Comparison of ENCODE assay signal across 33 cellular contexts in the genomic region with DNA sequence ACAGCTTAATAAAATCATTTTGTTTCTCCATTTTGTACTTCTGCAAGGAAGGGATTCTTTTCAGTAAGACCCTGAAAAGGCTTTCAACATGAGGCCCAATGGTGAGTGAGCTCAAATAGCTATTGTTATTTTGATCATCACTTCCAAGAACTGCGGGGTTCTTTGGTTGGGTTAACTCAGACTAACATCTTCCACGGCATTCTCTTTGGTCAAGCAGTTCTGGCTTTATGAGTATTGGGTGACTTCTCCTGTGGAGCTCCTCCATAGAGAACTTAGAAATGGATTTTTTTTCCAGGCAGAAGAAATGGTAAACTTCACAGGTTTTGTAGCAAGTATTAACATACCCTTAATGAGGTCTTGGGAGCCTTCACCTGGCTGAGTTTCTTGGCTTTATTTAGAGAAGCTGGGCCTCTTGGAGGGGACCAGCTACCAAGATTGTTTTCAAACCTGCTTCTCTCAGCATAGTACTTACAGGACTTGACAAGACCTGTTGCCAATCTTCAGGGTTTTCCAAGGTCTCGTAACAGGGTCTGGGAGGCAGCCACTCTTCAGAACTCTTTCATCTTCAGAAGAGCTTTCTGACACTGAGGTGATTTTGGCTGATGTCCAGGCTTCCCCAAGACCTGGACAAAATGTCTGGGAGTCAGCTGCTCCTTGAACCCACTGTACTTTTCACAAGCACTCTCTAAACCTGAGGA.
"Had no signal": no experiment of that assay in that cellular context is flagged by ENCODE, and none has a peak within 500 bp of the region (broad histone marks: within the 10 kb centered on the region; RNA-seq: fewer than 3 reads in every experiment).

No MANE protein-coding gene starts in this region.

- H3K4me3 Mint-ChIP-seq: activated CD4-positive, alpha-beta memory T cell treated with anti-CD3 and anti-CD28 coated beads, Interleukin-2, amount 10 ng/mL, durations not matched to agents 7 days and 5 days; activated CD8-positive, alpha-beta memory T cell treated with anti-CD3 and anti-CD28 coated beads, Interleukin-2, amount 10 ng/mL, durations not matched to agents 7 days and 5 days; activated naive CD4-positive, alpha-beta T cell treated with anti-CD3 and anti-CD28 coated beads, Interleukin-2, amount 10 ng/mL, durations not matched to agents 7 days and 5 days; activated naive CD8-positive, alpha-beta T cell; activated naive CD8-positive, alpha-beta T cell treated with anti-CD3 and anti-CD28 coated beads, Interleukin-2, amount 50 U/mL, for 24 hours; central memory CD8-positive, alpha-beta T cell had no signal

- H3K27ac ChIP-seq: brain microvascular endothelial cell, cardiac muscle cell, VCaP had no signal

- H3K36me3 Mint-ChIP-seq: activated CD8-positive, alpha-beta memory T cell treated with anti-CD3 and anti-CD28 coated beads, Interleukin-2, amount 10 ng/mL, durations not matched to agents 7 days and 5 days; activated naive CD4-positive, alpha-beta T cell treated with anti-CD3 and anti-CD28 coated beads, Interleukin-2, amount 10 ng/mL, durations not matched to agents 7 days and 5 days; activated naive CD8-positive, alpha-beta T cell had no signal

- H3K9me3 Mint-ChIP-seq: activated CD4-positive, alpha-beta memory T cell treated with anti-CD3 and anti-CD28 coated beads, Interleukin-2, amount 10 ng/mL, durations not matched to agents 7 days and 5 days; activated naive CD8-positive, alpha-beta T cell treated with anti-CD3 and anti-CD28 coated beads, Interleukin-2, amount 50 U/mL, for 24 hours had no signal

- DNase-seq: activated CD4-positive, alpha-beta memory T cell treated with anti-CD3 and anti-CD28 coated beads, Interleukin-2, amount 10 ng/mL, durations not matched to agents 7 days and 5 days; activated CD4-positive, alpha-beta T cell treated with anti-CD3 and anti-CD28 coated beads for 1 hour; activated CD4-positive, alpha-beta T cell treated with anti-CD3 and anti-CD28 coated beads for 48 hours; activated CD4-positive, CD25-positive, alpha-beta regulatory T cell; activated CD8-positive, alpha-beta memory T cell treated with anti-CD3 and anti-CD28 coated beads for 24 hours; activated CD8-positive, alpha-beta memory T cell treated with anti-CD3 and anti-CD28 coated beads, Interleukin-2, amount 10 ng/mL, durations not matched to agents 7 days and 5 days; activated CD8-positive, alpha-beta memory T cell treated with anti-CD3 and anti-CD28 coated beads, Interleukin-2, amount 50 U/mL, for 48 hours; activated effector memory CD4-positive, alpha-beta T cell treated with Interleukin-2 at 50 U/mL for 16 hours; activated naive CD4-positive, alpha-beta T cell treated with anti-CD3 and anti-CD28 coated beads, Interleukin-2, amount 10 ng/mL, durations not matched to agents 7 days and 5 days; activated naive CD8-positive, alpha-beta T cell treated with anti-CD3 and anti-CD28 coated beads, Interleukin-2, amount 50 U/mL, for 24 hours; activated T-cell treated with anti-CD3 and anti-CD28 coated beads, Interleukin-2, amount 50 U/mL, for 48 hours; anterior cingulate cortex; brain microvascular endothelial cell; Kasumi-1; KG1; MG63; NCI-H1048; NCI-H1105 treated with DMSO at 0.1 percent for 48 hours; NCI-H1436; NCI-H1694; NCI-H1930; NCI-H226; NCI-H524 treated with DMSO at 0.1 percent for 48 hours; OCI-M1; Right ventricle myocardium superior; SW 1271; T-helper 1 cell; T-helper 2 cell; T-helper 9 cell had no signal

- H3K27ac Mint-ChIP-seq: activated CD4-positive, alpha-beta memory T cell treated with anti-CD3 and anti-CD28 coated beads, Interleukin-2, amount 10 ng/mL, durations not matched to agents 7 days and 5 days; activated CD8-positive, alpha-beta memory T cell treated with anti-CD3 and anti-CD28 coated beads, Interleukin-2, amount 10 ng/mL, durations not matched to agents 7 days and 5 days; activated naive CD4-positive, alpha-beta T cell treated with anti-CD3 and anti-CD28 coated beads, Interleukin-2, amount 10 ng/mL, durations not matched to agents 7 days and 5 days; activated naive CD8-positive, alpha-beta T cell; activated naive CD8-positive, alpha-beta T cell treated with anti-CD3 and anti-CD28 coated beads, Interleukin-2, amount 50 U/mL, for 24 hours had no signal

- H3K27me3 ChIP-seq: brain microvascular endothelial cell, cardiac muscle cell, MG63 had no signal

- H3K27me3 Mint-ChIP-seq: activated CD4-positive, alpha-beta memory T cell treated with anti-CD3 and anti-CD28 coated beads, Interleukin-2, amount 10 ng/mL, durations not matched to agents 7 days and 5 days; activated CD8-positive, alpha-beta memory T cell treated with anti-CD3 and anti-CD28 coated beads, Interleukin-2, amount 10 ng/mL, durations not matched to agents 7 days and 5 days; activated naive CD4-positive, alpha-beta T cell treated with anti-CD3 and anti-CD28 coated beads, Interleukin-2, amount 10 ng/mL, durations not matched to agents 7 days and 5 days; activated naive CD8-positive, alpha-beta T cell; activated naive CD8-positive, alpha-beta T cell treated with anti-CD3 and anti-CD28 coated beads, Interleukin-2, amount 50 U/mL, for 24 hours; central memory CD8-positive, alpha-beta T cell had no signal

- H3K9me3 ChIP-seq: MG63 had no signal

- H3K4me1 Mint-ChIP-seq: activated CD4-positive, alpha-beta memory T cell treated with anti-CD3 and anti-CD28 coated beads, Interleukin-2, amount 10 ng/mL, durations not matched to agents 7 days and 5 days; activated CD8-positive, alpha-beta memory T cell treated with anti-CD3 and anti-CD28 coated beads, Interleukin-2, amount 10 ng/mL, durations not matched to agents 7 days and 5 days; activated naive CD4-positive, alpha-beta T cell treated with anti-CD3 and anti-CD28 coated beads, Interleukin-2, amount 10 ng/mL, durations not matched to agents 7 days and 5 days; activated naive CD8-positive, alpha-beta T cell treated with anti-CD3 and anti-CD28 coated beads, Interleukin-2, amount 50 U/mL, for 24 hours; central memory CD8-positive, alpha-beta T cell had no signal

- H3K4me3 ChIP-seq: cardiac muscle cell, MG63 had no signal

- ATAC-seq: activated CD8-positive, alpha-beta memory T cell treated with anti-CD3 and anti-CD28 coated beads, Interleukin-2, amount 10 ng/mL, durations not matched to agents 7 days and 5 days; activated naive CD8-positive, alpha-beta T cell treated with anti-CD3 and anti-CD28 coated beads, Interleukin-2, amount 50 U/mL, for 24 hours had no signal

- H3K36me3 ChIP-seq: brain microvascular endothelial cell, cardiac muscle cell, MG63 had no signal
